Comparison of ENCODE assay signal across 8 cellular contexts in genomic region chr19:11377237-11377636, GRCh38. TPM values are rescaled to one million over a fixed set of nuclear protein-coding genes. Genes with fewer than 3 reads are reported as not detected.
A peak's percentile ranks its signal among the peaks of the same experiment; 100 is the strongest.
DNase-seq lines count a peak whose midpoint lies in the region; ATAC-seq and TF ChIP-seq lines count a peak whose summit lies in the region.

No MANE protein-coding gene starts in this region.

- no peaks in the 10 kb centered on the region for H3K27me3 ChIP-seq in GM23248 (replicated peaks; ENCODE audit: insufficient read depth)
- no peaks in the 10 kb centered on the region for H3K27me3 ChIP-seq in thyroid gland

- no peaks in the 10 kb centered on the region for H4K20me1 ChIP-seq in GM23248 (ENCODE audit: insufficient read depth)

- in situ Hi-C loops in ACHN (cut with HindIII; ENCODE audit: low pct_ligation_motif_present, low pct_unique_long_range_greater_than_20kb, low sequenced_read_pairs) (no loop called here), GM23248 (cut with MboI) (no loop called here)

- ATAC-seq in GM19467 (IDR thresholded peaks at IDR 0.05; ENCODE audit: unreplicated experiment), result no peak

- TF ChIP-seq CTCF in fibroblast of the aortic adventitia (IDR thresholded peaks at IDR 0.05; ENCODE audit: insufficient read depth, low read length), result no peak
- no peak for TF ChIP-seq CTCF in thyroid gland (IDR thresholded peaks at IDR 0.05)

- peaks cover 30% of the 10 kb centered on the region for H3K4me1 ChIP-seq in GM23248 (ENCODE audit: insufficient read depth)
- H3K4me1 ChIP-seq in thyroid gland, result peaks cover 28 to 61% of the 10 kb centered on the region in 2 donors

- H3K9me3 ChIP-seq in GM23248 (ENCODE audit: low read depth) (no peaks in the 10 kb centered on the region), thyroid gland (no peaks in the 10 kb centered on the region)

- H3K4me2 ChIP-seq in GM23248 (ENCODE audit: unreplicated experiment), result peak overlapping the region; percentile 61

- H3K27ac ChIP-seq in GM23248 (peak overlapping the region; percentile 63), thyroid gland (peak overlapping the region; percentile 0 to 53 (median 20))

- no peaks in the 10 kb centered on the region for H3K36me3 ChIP-seq in GM23248 (ENCODE audit: low read depth)
- H3K36me3 ChIP-seq in thyroid gland, result no peaks in the 10 kb centered on the region

- peaks cover 24% of the 10 kb centered on the region for H3F3A ChIP-seq in GM23248 (ENCODE audit: insufficient read depth)

- H3K4me3 ChIP-seq in GM23248, result no peak overlapping the region
- H3K4me3 ChIP-seq in fibroblast of the aortic adventitia (ENCODE audit: low read depth, low read length), result no peak overlapping the region
- H3K4me3 ChIP-seq in thyroid gland (replicated peaks in 1 of 3), result no peak overlapping the region

- no peak for TF ChIP-seq POLR2A in thyroid gland (IDR thresholded peaks at IDR 0.05)

- peaks cover 7% of the 10 kb centered on the region; the same call in 1 of the 2 replicates for H3K79me2 ChIP-seq in GM23248 (ENCODE audit: insufficient read depth)

- DNase-seq in ACHN (peak; percentile 79), GM23248 (peak; percentile 87), UCSD-AML1 (lab: John Stamatoyannopoulos, UW; ENCODE audit: unreplicated experiment) (peak; percentile 26), fibroblast of the aortic adventitia (ENCODE audit: low read depth) (peak; percentile 91), thyroid gland (peak; percentile 58 to 67), NCI-H2196 treated with DMSO at 0.1 percent for 48 hours (lab: John Stamatoyannopoulos, UW; ENCODE audit: unreplicated experiment) (no peak), GM19240 (ENCODE audit: insufficient read length, low spot score) (no peak)

- intact Hi-C loops in thyroid gland (cut with DNase I), result no loop called here

- no peak overlapping the region for H2AFZ ChIP-seq in GM23248

- no peaks in the 10 kb centered on the region for H3K9me2 ChIP-seq in GM23248 (ENCODE audit: insufficient read depth)

- H3K9ac ChIP-seq in GM23248, result no peak overlapping the region

RNA-seq across cellular contexts. Expression of gene SWSAP1, which starts 2.8 kb away (rescaled TPM):
- 0.32 TPM in 1 of 2 replicates, not detected in the other for total RNA-seq in GM23248 (2014; rRNA removed; shearing (Covaris generic))
- polyA plus RNA-seq in GM23248 (2016; fragmentation: Nextera tagmentation; extraction: Ambion mirVana), result 1.3 and 1.4 TPM in 2 replicates
- total RNA-seq in fibroblast of the aortic adventitia (ENCODE audit: low replicate concordance), result 0.41 and 0.45 TPM in 2 replicates
- total RNA-seq in thyroid gland, result 1 to 10 TPM; 2.3 to 4.3 (median 3.4) TPM

RNA-seq across cellular contexts. Expression of gene EPOR, which starts 6.9 kb away (rescaled TPM):
- 4.4 and 7.0 TPM in 2 replicates for total RNA-seq in GM23248 (2014; rRNA removed; shearing (Covaris generic))
- polyA plus RNA-seq in GM23248 (2016; fragmentation: Nextera tagmentation; extraction: Ambion mirVana), result 4.3 and 4.7 TPM in 2 replicates
- 8.3 and 11.4 TPM in 2 replicates for total RNA-seq in fibroblast of the aortic adventitia (ENCODE audit: low replicate concordance)
- 10 to 100 TPM; 16.8 to 48.0 (median 31.3) TPM for total RNA-seq in thyroid gland

RNA-seq across cellular contexts. Expression of gene PLPPR2, which starts 22.0 kb away (rescaled TPM):
- 39.7 and 67.8 TPM in 2 replicates for total RNA-seq in GM23248 (2014; rRNA removed; shearing (Covaris generic))
- polyA plus RNA-seq in GM23248 (2016; fragmentation: Nextera tagmentation; extraction: Ambion mirVana), result 52.0 TPM in 2 replicates
- total RNA-seq in fibroblast of the aortic adventitia (ENCODE audit: low replicate concordance) (9.4 and 14.3 TPM in 2 replicates), thyroid gland (10 to 100 TPM in 1 of 4 donors, 1 to 10 TPM in 3; 6.0 to 18.4 (median 8.9) TPM)

RNA-seq across cellular contexts. Expression of gene CCDC159, which starts 30.9 kb away (rescaled TPM):
- 8.5 and 11.6 TPM in 2 replicates for total RNA-seq in GM23248 (2014; rRNA removed; shearing (Covaris generic))
- polyA plus RNA-seq in GM23248 (2016; fragmentation: Nextera tagmentation; extraction: Ambion mirVana), result 11.4 and 16.5 TPM in 2 replicates
- 12.2 and 13.2 TPM in 2 replicates for total RNA-seq in fibroblast of the aortic adventitia (ENCODE audit: low replicate concordance)
- total RNA-seq in thyroid gland, result 10 to 100 TPM; 27.0 to 36.9 (median 34.5) TPM

RNA-seq across cellular contexts. Expression of gene TMEM205, which starts 31.2 kb away (rescaled TPM):
- total RNA-seq in GM23248 (2014; rRNA removed; shearing (Covaris generic)), result 66.1 and 152 TPM in 2 replicates
- polyA plus RNA-seq in GM23248 (2016; fragmentation: Nextera tagmentation; extraction: Ambion mirVana), result 84.6 and 90.1 TPM in 2 replicates
- total RNA-seq in fibroblast of the aortic adventitia (ENCODE audit: low replicate concordance) (56.8 and 79.6 TPM in 2 replicates), thyroid gland (1,000 to 10,000 TPM in 1 of 4 donors, 100 to 1,000 TPM in 3; 266 to 1,029 (median 650) TPM)

Comparison
In these comparisons a context has a peak if more than half of its experiments do, and no peak if none do; other contexts are left out.
1. DNase-seq: peak in ACHN (single experiment), GM23248 (single experiment), UCSD-AML1 (single experiment), fibroblast of the aortic adventitia (single experiment) and thyroid gland (2 of 2); none in NCI-H2196 treated with DMSO at 0.1 percent for 48 hours (single experiment) and GM19240 (single experiment).